ENCODE assay signal across 29 cellular contexts in genomic region chr20:22757424-22758189, GRCh38.
A peak's percentile ranks its signal among the peaks of the same experiment; 100 is the strongest.
DNase-seq lines count a peak whose midpoint lies in the region; FAIRE-seq and TF ChIP-seq lines count a peak whose summit lies in the region.
"Had no signal": no experiment of that assay in that cellular context is flagged by ENCODE, and none has a peak within 500 bp of the region (broad histone marks: within the 10 kb centered on the region; RNA-seq: fewer than 3 reads in every experiment).

No MANE protein-coding gene starts in this region.

- H3K4me3 ChIP-seq in endothelial cell of umbilical vein (replicated peaks in 1 of 3; ENCODE audit: insufficient read depth in 1 of 3, low read depth in 1 of 3, low read length in 3 of 3) = no peak overlapping the region
- H3K4me3 ChIP-seq in tibial artery = no peak overlapping the region
- H3K4me3 ChIP-seq: left lung, SJCRH30, tibial nerve had no signal

- TF ChIP-seq CTCF in endothelial cell of umbilical vein (IDR thresholded peaks at IDR 0.05; ENCODE audit: extremely low read depth in 1 of 2, insufficient read depth in 1 of 2, low read depth in 1 of 2, low read length in 2 of 2) = no peak
- TF ChIP-seq CTCF in tibial artery (IDR thresholded peaks at IDR 0.05) = no peak

- H3K27ac Mint-ChIP-seq in activated CD4-positive, alpha-beta memory T cell treated with anti-CD3 and anti-CD28 coated beads, Interleukin-2, amount 10 ng/mL, durations not matched to agents 7 days and 5 days = no peak overlapping the region
- H3K27ac Mint-ChIP-seq: activated CD8-positive, alpha-beta memory T cell treated with anti-CD3 and anti-CD28 coated beads, Interleukin-2, amount 10 ng/mL, durations not matched to agents 7 days and 5 days; activated naive CD8-positive, alpha-beta T cell treated with anti-CD3 and anti-CD28 coated beads for 36 hours; CD4-positive, CD25-positive, alpha-beta regulatory T cell; stimulated activated naive CD8-positive, alpha-beta T cell treated with anti-CD3 and anti-CD28 coated beads, Interleukin-15, amount 100 ng/mL, for 72 hours had no signal

- intact Hi-C loops in endothelial cell of umbilical vein (cut with micrococcal nuclease) (no loop called here), tibial artery (cut with DNase I; ENCODE audit: low total_unique reads) (no loop called here)

- H3K79me2 ChIP-seq in endothelial cell of umbilical vein (ENCODE audit: control insufficient read depth, insufficient read depth, low read length) = no peaks in the 10 kb centered on the region
- H3K79me2 ChIP-seq: parathyroid adenoma had no signal

- dilution Hi-C loops in endothelial cell of umbilical vein (cut with MboI; ENCODE audit: extremely low pct_ligation_motif_present, low sequenced_read_pairs) = no loop called here

- no peaks in the 10 kb centered on the region for H3K36me3 Mint-ChIP-seq in activated CD4-positive, alpha-beta memory T cell treated with anti-CD3 and anti-CD28 coated beads, Interleukin-2, amount 10 ng/mL, durations not matched to agents 7 days and 5 days (ENCODE audit: low read depth)
- H3K36me3 Mint-ChIP-seq: activated CD8-positive, alpha-beta memory T cell treated with anti-CD3 and anti-CD28 coated beads, Interleukin-2, amount 10 ng/mL, durations not matched to agents 7 days and 5 days; activated naive CD8-positive, alpha-beta T cell treated with anti-CD3 and anti-CD28 coated beads for 36 hours; CD4-positive, CD25-positive, alpha-beta regulatory T cell had no signal

- no peaks in the 10 kb centered on the region for H3K27me3 Mint-ChIP-seq in activated CD4-positive, alpha-beta memory T cell treated with anti-CD3 and anti-CD28 coated beads, Interleukin-2, amount 10 ng/mL, durations not matched to agents 7 days and 5 days
- H3K27me3 Mint-ChIP-seq: activated CD8-positive, alpha-beta memory T cell treated with anti-CD3 and anti-CD28 coated beads, Interleukin-2, amount 10 ng/mL, durations not matched to agents 7 days and 5 days; activated naive CD8-positive, alpha-beta T cell treated with anti-CD3 and anti-CD28 coated beads for 36 hours; CD4-positive, CD25-positive, alpha-beta regulatory T cell; stimulated activated naive CD8-positive, alpha-beta T cell treated with anti-CD3 and anti-CD28 coated beads, Interleukin-15, amount 100 ng/mL, for 72 hours had no signal

- H3K27me3 ChIP-seq in endothelial cell of umbilical vein (ENCODE audit: control insufficient read depth in 2 of 2, insufficient read depth in 2 of 2, low read length in 2 of 2) (no peaks in the 10 kb centered on the region), tibial artery (no peaks in the 10 kb centered on the region)
- H3K27me3 ChIP-seq: left lung, SJCRH30, tibial nerve had no signal

- H3K4me2 ChIP-seq in endothelial cell of umbilical vein (ENCODE audit: insufficient read depth, low read length) = no peak overlapping the region

- H3K4me1 ChIP-seq in endothelial cell of umbilical vein (ENCODE audit: control insufficient read depth, extremely low read depth, insufficient read depth, low read length) = no peaks in the 10 kb centered on the region
- H3K4me1 ChIP-seq in tibial artery = peaks cover 2 to 66% (median 23%) of the 10 kb centered on the region in 4 donors
- H3K4me1 ChIP-seq: parathyroid adenoma had no signal

- no peaks in the 10 kb centered on the region for H4K20me1 ChIP-seq in endothelial cell of umbilical vein (replicated peaks; ENCODE audit: control insufficient read depth, extremely low read depth, insufficient read depth, low read length)

- no peak for TF ChIP-seq POLR2A in endothelial cell of umbilical vein (IDR thresholded peaks at IDR 0.05; ENCODE audit: low read depth, low read length)

- POLR2A ChIA-PET in endothelial cell of umbilical vein (lab: Charles Lee) = no interaction called here
- POLR2A ChIA-PET in activated CD4-positive, alpha-beta memory T cell treated with anti-CD3 and anti-CD28 coated beads, Interleukin-2, amount 10 ng/mL, durations not matched to agents 7 days and 5 days (lab: Charles Lee) = no interaction called here

- H3K36me3 ChIP-seq in endothelial cell of umbilical vein (ENCODE audit: control insufficient read depth in 2 of 2, extremely low read depth in 1 of 2, insufficient read depth in 2 of 2, low read length in 2 of 2) = no peaks in the 10 kb centered on the region
- H3K36me3 ChIP-seq in tibial artery = no peaks in the 10 kb centered on the region
- H3K36me3 ChIP-seq: left lung, SJCRH30, tibial nerve had no signal

- no peaks in the 10 kb centered on the region for H3K9me3 ChIP-seq in endothelial cell of umbilical vein (replicated peaks; ENCODE audit: control insufficient read depth, insufficient read depth, low read length)
- H3K9me3 ChIP-seq in tibial artery = no peaks in the 10 kb centered on the region
- H3K9me3 ChIP-seq: left lung, SJCRH30, tibial nerve had no signal

- peak; percentile 89 for DNase-seq in HS-27A (ENCODE audit: low read depth)
- peak; percentile 72 for DNase-seq in OCI-M1 (lab: John Stamatoyannopoulos, UW)
- no peak for DNase-seq in endothelial cell of umbilical vein (ENCODE audit: low read depth, low spot score)
- DNase-seq in tibial artery = no peak
- no peak for DNase-seq in activated CD4-positive, alpha-beta memory T cell treated with anti-CD3 and anti-CD28 coated beads, Interleukin-2, amount 10 ng/mL, durations not matched to agents 7 days and 5 days
- no peak for DNase-seq in superior temporal gyrus (ENCODE audit: extremely low spot score)
- DNase-seq in NCI-H187 (lab: John Stamatoyannopoulos, UW) = no peak
- DNase-seq: activated CD8-positive, alpha-beta memory T cell treated with anti-CD3 and anti-CD28 coated beads, Interleukin-2, amount 10 ng/mL, durations not matched to agents 7 days and 5 days; activated gamma-delta T cell; activated naive CD8-positive, alpha-beta T cell treated with anti-CD3 and anti-CD28 coated beads for 36 hours; activated T-cell treated with anti-CD3 and anti-CD28 coated beads, Interleukin-2, amount 50 U/mL, for 4 hours; aorta; CD4-positive, CD25-positive, alpha-beta regulatory T cell; cortex of kidney; effector memory CD4-positive, alpha-beta T cell; glutamatergic neuron; Karpas-422; left lung; mesenchymal stem cell; NCI-H146; NCI-H446 treated with DMSO at 0.1 percent for 48 hours; NCI-H82; right cardiac atrium; stimulated activated naive CD8-positive, alpha-beta T cell treated with anti-CD3 and anti-CD28 coated beads, Interleukin-15, amount 100 ng/mL, for 72 hours had no signal

- H3K4me3 Mint-ChIP-seq in activated CD4-positive, alpha-beta memory T cell treated with anti-CD3 and anti-CD28 coated beads, Interleukin-2, amount 10 ng/mL, durations not matched to agents 7 days and 5 days = no peak overlapping the region
- H3K4me3 Mint-ChIP-seq: activated CD8-positive, alpha-beta memory T cell treated with anti-CD3 and anti-CD28 coated beads, Interleukin-2, amount 10 ng/mL, durations not matched to agents 7 days and 5 days; activated naive CD8-positive, alpha-beta T cell treated with anti-CD3 and anti-CD28 coated beads for 36 hours; activated T-cell treated with anti-CD3 and anti-CD28 coated beads, Interleukin-2, amount 50 U/mL, for 4 hours; CD4-positive, CD25-positive, alpha-beta regulatory T cell; neural crest cell; stimulated activated naive CD8-positive, alpha-beta T cell treated with anti-CD3 and anti-CD28 coated beads, Interleukin-15, amount 100 ng/mL, for 72 hours had no signal

- H3K4me1 Mint-ChIP-seq in activated CD4-positive, alpha-beta memory T cell treated with anti-CD3 and anti-CD28 coated beads, Interleukin-2, amount 10 ng/mL, durations not matched to agents 7 days and 5 days = no peaks in the 10 kb centered on the region
- H3K4me1 Mint-ChIP-seq: activated CD8-positive, alpha-beta memory T cell treated with anti-CD3 and anti-CD28 coated beads, Interleukin-2, amount 10 ng/mL, durations not matched to agents 7 days and 5 days; activated naive CD8-positive, alpha-beta T cell treated with anti-CD3 and anti-CD28 coated beads for 36 hours; CD4-positive, CD25-positive, alpha-beta regulatory T cell; neural crest cell; stimulated activated naive CD8-positive, alpha-beta T cell treated with anti-CD3 and anti-CD28 coated beads, Interleukin-15, amount 100 ng/mL, for 72 hours had no signal

- no peaks in the 10 kb centered on the region for H3K9me1 ChIP-seq in endothelial cell of umbilical vein (replicated peaks; ENCODE audit: control insufficient read depth, extremely low read depth, insufficient read depth, low read length)

- H3K27ac ChIP-seq in endothelial cell of umbilical vein (ENCODE audit: insufficient read depth, low read depth, low read length) = no peak overlapping the region
- peak overlapping the region; percentile 30 to 75 for H3K27ac ChIP-seq in tibial artery
- H3K27ac ChIP-seq: left lung, parathyroid adenoma, SJCRH30, tibial nerve had no signal

- peak; percentile 12 for FAIRE-seq in endothelial cell of umbilical vein (lab: Jason Lieb, UNC)
- FAIRE-seq: H1 had no signal

- H3K9ac ChIP-seq in endothelial cell of umbilical vein (replicated peaks; ENCODE audit: extremely low read depth, insufficient read depth, low read length) = no peak overlapping the region
- H3K9ac ChIP-seq: parathyroid adenoma had no signal

- peaks cover 7% of the 10 kb centered on the region for H3K9me3 Mint-ChIP-seq in activated CD4-positive, alpha-beta memory T cell treated with anti-CD3 and anti-CD28 coated beads, Interleukin-2, amount 10 ng/mL, durations not matched to agents 7 days and 5 days
- H3K9me3 Mint-ChIP-seq: activated naive CD8-positive, alpha-beta T cell treated with anti-CD3 and anti-CD28 coated beads for 36 hours; activated T-cell treated with anti-CD3 and anti-CD28 coated beads, Interleukin-2, amount 50 U/mL, for 4 hours; neural crest cell had no signal

- no peak overlapping the region for H2AFZ ChIP-seq in endothelial cell of umbilical vein (ENCODE audit: low read depth, low read length)
- H2AFZ ChIP-seq: parathyroid adenoma had no signal

- no TSS peak for BruUV-seq in endothelial cell of umbilical vein (replicated peaks; lab: Mats Ljungman, UMichigan)

- CTCF ChIA-PET in endothelial cell of umbilical vein (lab: Charles Lee) = no interaction called here
- CTCF ChIA-PET in activated CD4-positive, alpha-beta memory T cell treated with anti-CD3 and anti-CD28 coated beads, Interleukin-2, amount 10 ng/mL, durations not matched to agents 7 days and 5 days (lab: Charles Lee) = no interaction called here

TF ChIP-seq in endothelial cell of umbilical vein, 7 proteins besides CTCF, POLR2A, EP300 and RAD21 (continues in another document):
- TF ChIP-seq GATA2 (IDR thresholded peaks at IDR 0.05; ENCODE audit: insufficient read depth, insufficient read length, low read depth, low read length) (no peak), JUN (IDR thresholded peaks at IDR 0.05; ENCODE audit: borderline replicate concordance, insufficient read depth, insufficient read length, low read depth) (no peak), POLR2AphosphoS5 (IDR thresholded peaks at IDR 0.05; ENCODE audit: insufficient read depth, low read depth, low read length) (no peak), FOS (IDR thresholded peaks at IDR 0.05; ENCODE audit: borderline replicate concordance, insufficient read depth, low read length) (no peak), MYC (IDR thresholded peaks at IDR 0.05; ENCODE audit: low read depth, low read length) (no peak)
- TF ChIP-seq, protein P1, sequence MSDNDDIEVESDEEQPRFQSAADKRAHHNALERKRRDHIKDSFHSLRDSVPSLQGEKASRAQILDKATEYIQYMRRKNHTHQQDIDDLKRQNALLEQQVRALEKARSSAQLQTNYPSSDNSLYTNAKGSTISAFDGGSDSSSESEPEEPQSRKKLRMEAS (IDR thresholded peaks at IDR 0.05; ENCODE audit: insufficient read depth, insufficient read length) = no peak

Comparison
In these comparisons a context has a peak if more than half of its experiments do, and no peak if none do; other contexts are left out.
1. DNase-seq: peak in HS-27A (single experiment) and OCI-M1 (single experiment); none in endothelial cell of umbilical vein (single experiment), tibial artery (0 of 2), activated CD4-positive, alpha-beta memory T cell treated with anti-CD3 and anti-CD28 coated beads, Interleukin-2, amount 10 ng/mL, durations not matched to agents 7 days and 5 days (single experiment), superior temporal gyrus (single experiment) and NCI-H187 (0 of 2).